ENCODE assay signal across 1 cellular context in the genomic region with DNA sequence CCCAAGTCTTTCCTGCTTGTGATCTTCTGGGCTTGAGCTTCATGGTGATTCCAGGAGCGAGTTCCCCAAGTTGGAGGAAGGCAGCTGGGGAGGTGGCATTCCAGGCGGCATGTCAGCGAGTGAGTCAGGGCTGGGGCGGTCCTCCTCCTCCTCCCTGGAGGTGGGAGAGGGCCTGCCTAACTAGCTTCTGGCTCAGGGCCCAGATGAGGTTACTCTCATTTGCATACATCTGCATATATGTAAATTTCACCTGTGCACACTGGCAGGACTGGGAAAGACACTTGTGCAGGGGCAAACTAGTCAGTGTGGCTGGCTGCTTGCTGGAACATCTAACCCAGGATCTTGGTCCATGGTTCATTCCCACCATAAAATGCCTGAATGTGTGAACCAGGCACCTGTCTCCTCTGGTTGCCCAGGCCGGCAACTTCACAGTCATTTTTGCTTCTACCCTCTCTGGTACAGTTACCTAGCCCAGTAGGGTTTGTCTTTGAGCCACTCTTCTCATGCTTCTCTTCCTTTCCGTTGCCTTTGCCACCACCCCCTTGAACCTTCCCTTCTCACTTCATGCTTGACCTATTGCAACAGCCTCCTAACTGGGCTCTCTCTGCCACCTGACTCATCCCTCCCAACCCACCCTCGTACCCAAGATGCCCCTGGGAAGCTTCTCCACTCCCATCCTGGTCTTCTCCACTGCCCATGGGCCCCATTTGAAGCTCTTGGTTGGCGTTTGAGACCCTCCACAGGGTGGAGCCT.
TF ChIP-seq lines count a peak whose summit lies in the region.

No MANE protein-coding gene starts in this region.

TF ChIP-seq in K562, 482 proteins besides CTCF, POLR2A, EP300 and RAD21:
- TF ChIP-seq, protein P1, sequence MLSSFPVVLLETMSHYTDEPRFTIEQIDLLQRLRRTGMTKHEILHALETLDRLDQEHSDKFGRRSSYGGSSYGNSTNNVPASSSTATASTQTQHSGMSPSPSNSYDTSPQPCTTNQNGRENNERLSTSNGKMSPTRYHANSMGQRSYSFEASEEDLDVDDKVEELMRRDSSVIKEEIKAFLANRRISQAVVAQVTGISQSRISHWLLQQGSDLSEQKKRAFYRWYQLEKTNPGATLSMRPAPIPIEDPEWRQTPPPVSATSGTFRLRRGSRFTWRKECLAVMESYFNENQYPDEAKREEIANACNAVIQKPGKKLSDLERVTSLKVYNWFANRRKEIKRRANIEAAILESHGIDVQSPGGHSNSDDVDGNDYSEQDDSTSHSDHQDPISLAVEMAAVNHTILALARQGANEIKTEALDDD (IDR thresholded peaks at IDR 0.05) = peak; percentile 40; the same call in 1 of the 2 replicates
- TF ChIP-seq NFIC (IDR thresholded peaks at IDR 0.05) (peak; percentile 66), MCM2 (IDR thresholded peaks at IDR 0.05; ENCODE audit: low read depth) (no peak), SRSF9 (IDR thresholded peaks at IDR 0.05; ENCODE audit: borderline replicate concordance, low read depth, low read length) (no peak), KDM2B (CRISPR knock-in tag; IDR thresholded peaks at IDR 0.05) (no peak), ZNF263 (CRISPR knock-in tag; IDR thresholded peaks at IDR 0.05; ENCODE audit: borderline replicate concordance) (0 out of 2 replicates have a peak, but pooled peaks have one; percentile 28), EGR1 (conservative IDR thresholded peaks at IDR 0.05) (peak; percentile 46; the same call in 1 of the 2 replicates), MEF2D (tag; conservative IDR thresholded peaks at IDR 0.05; ENCODE audit: low read depth) (no peak)
